In the genomic region with DNA sequence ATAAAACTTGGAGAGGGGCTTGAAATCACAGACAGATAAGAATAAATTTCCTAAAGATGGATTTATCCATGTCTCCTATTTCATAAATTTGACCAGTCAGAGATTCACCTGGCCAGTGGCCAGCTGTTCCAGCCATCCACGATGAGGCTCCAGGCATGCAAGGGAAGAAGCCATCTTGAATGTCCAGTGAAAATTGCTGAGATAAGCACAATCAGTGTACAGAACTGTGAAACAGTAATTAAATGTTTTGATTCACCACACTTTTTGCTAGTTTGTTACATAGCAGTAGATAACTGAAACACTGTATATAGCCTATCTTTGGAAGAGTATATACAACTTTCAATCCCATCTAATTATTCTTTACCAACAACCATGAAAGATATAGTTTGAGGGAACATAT, we compare ENCODE assay signal across 20 cellular contexts.
"Had no signal": no experiment of that assay in that cellular context is flagged by ENCODE, and none has a peak within 500 bp of the region (broad histone marks: within the 10 kb centered on the region; RNA-seq: fewer than 3 reads in every experiment).

No MANE protein-coding gene starts in this region.

- H3K27ac ChIP-seq: RWPE1 had no signal

- DNase-seq: KBM-7, MV-4-11, NCI-H1048, NCI-H1105, NCI-H1417, NCI-H1436 treated with DMSO at 0.1 percent for 48 hours, NCI-H1694, NCI-H1930, NCI-H2081, NCI-H2107, NCI-H2227 treated with DMSO at 0.1 percent for 48 hours, NCI-H524, NCI-H526 treated with DMSO at 0.1 percent for 48 hours, NCI-H82, SHP77, T-helper 1 cell, T-helper 17 cell had no signal

- FAIRE-seq: RCC 7860 had no signal

- ATAC-seq: SK-N-SH treated with all-trans-retinoic acid at 6 μM for 48 hours, T-helper 17 cell had no signal
